ENCODE assay signal across 22 cellular contexts in the genomic region with DNA sequence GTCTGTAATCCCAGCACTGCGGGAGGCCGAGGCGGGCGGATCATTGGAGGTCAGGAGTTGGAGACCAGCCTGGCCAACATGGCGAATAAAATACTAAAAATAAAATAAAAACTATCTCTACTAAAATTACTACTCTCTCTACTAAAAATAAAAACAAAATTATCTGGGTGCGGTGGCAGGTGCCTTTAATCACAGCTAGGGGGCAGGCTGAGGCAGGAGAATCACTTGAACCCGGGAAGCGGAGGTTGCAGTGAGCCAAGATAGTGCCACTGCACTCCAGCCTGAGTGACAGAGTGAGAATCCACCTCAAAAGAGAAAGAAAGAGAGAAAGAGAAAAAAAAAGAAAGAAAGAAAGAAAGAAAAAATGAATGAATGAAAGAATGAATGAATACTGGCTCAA.
A peak's percentile ranks its signal among the peaks of the same experiment; 100 is the strongest.
DNase-seq lines count a peak whose midpoint lies in the region; ATAC-seq, FAIRE-seq and TF ChIP-seq lines count a peak whose summit lies in the region.
"Had no signal": no experiment of that assay in that cellular context is flagged by ENCODE, and none has a peak within 500 bp of the region (broad histone marks: within the 10 kb centered on the region; RNA-seq: fewer than 3 reads in every experiment).

No MANE protein-coding gene starts in this region.

- DNase-seq in PC-9 (no peak), H1 (ENCODE audit: low read depth in 1 of 2, low spot score in 2 of 2) (no peak), HEK293T (ENCODE audit: extremely low spot score) (no peak), GM12891 (ENCODE audit: insufficient read length, low spot score) (no peak), colonic mucosa (no peak)
- DNase-seq: activated CD4-positive, alpha-beta T cell treated with anti-CD3 and anti-CD28 coated beads for 4 hours; activated naive CD8-positive, alpha-beta T cell treated with anti-CD3 and anti-CD28 coated beads for 36 hours; AML-193; cortex of kidney; foreskin fibroblast; NCI-H1436; NCI-H2171; NCI-H526; SHP77; stimulated activated CD4-positive, alpha-beta T cell treated with anti-CD3 and anti-CD28 coated beads, Interleukin-2, amount 100 ng/mL, for 48 hours; stimulated activated naive CD8-positive, alpha-beta T cell treated with anti-CD3 and anti-CD28 coated beads, Interleukin-15, Interleukin-2, amounts not matched to agents 100 U/mL and 50 U/mL, for 24 hours; T-cell; tibial artery had no signal

- CTCF ChIA-PET in PC-9 (lab: Charles Lee): no interaction called here
- CTCF ChIA-PET in H1 (lab: Charles Lee; ENCODE audit: partially characterized antibody): interaction anchor here (0.6 to 4.5 kb wide), 13 partner anchors 9 to 704 kb away, joined by 3 to 42 read pairs (median 3); no protein-coding TSS in a partner anchor
- CTCF ChIA-PET in HEK293T (lab: Yijun Ruan, JAX): no interaction called here

- no peak overlapping the region for H3K18ac ChIP-seq in H1 (ENCODE audit: extremely low read depth, low read length)

- FAIRE-seq in H1 (lab: Jason Lieb, UNC): no peak
- FAIRE-seq in GM12891 (lab: Jason Lieb, UNC): no peak
- FAIRE-seq: TTC549 had no signal

- no peak overlapping the region for H2AFZ ChIP-seq in PC-9
- H2AFZ ChIP-seq in H1 (ENCODE audit: low read length): no peak overlapping the region

- BruUV-seq in PC-9 (replicated peaks; lab: Mats Ljungman, UMichigan): no TSS peak

- H2BK12ac ChIP-seq in H1 (ENCODE audit: low read depth, low read length): no peak overlapping the region

- no peaks in the 10 kb centered on the region for H3K79me1 ChIP-seq in H1 (ENCODE audit: low read depth, low read length)

- H2BK120ac ChIP-seq in H1 (replicated peaks; ENCODE audit: low read depth, low read length): no peak overlapping the region

- H3K36me3 ChIP-seq in PC-9 (ENCODE audit: low read depth): no peaks in the 10 kb centered on the region
- H3K36me3 ChIP-seq in H1 (ENCODE audit: control insufficient read depth in 2 of 4, insufficient read depth in 4 of 4, low read length in 3 of 4): no peaks in the 10 kb centered on the region; a peak in 1 of 8 replicates
- H3K36me3 ChIP-seq in colonic mucosa: no peaks in the 10 kb centered on the region
- H3K36me3 ChIP-seq: prostate gland, tibial artery had no signal

- intact Hi-C loops in PC-9 (cut with micrococcal nuclease; ENCODE audit: unreplicated experiment): no loop called here
- intact Hi-C loops in colonic mucosa (cut with DNase I): no loop called here

- ATAC-seq in GM21423 (IDR thresholded peaks at IDR 0.05; ENCODE audit: unreplicated experiment): no peak
- ATAC-seq: stimulated activated naive CD8-positive, alpha-beta T cell treated with anti-CD3 and anti-CD28 coated beads, Interleukin-15, Interleukin-2, amounts not matched to agents 100 U/mL and 50 U/mL, for 24 hours; T-cell had no signal

- peak; percentile 47 to 59 for TF ChIP-seq RAD21 in H1 (IDR thresholded peaks at IDR 0.05 in 1 of 2, conservative IDR thresholded peaks at IDR 0.05 in 1 of 2; ENCODE audit: low read depth in 2 of 2, low read length in 2 of 2)

- TF ChIP-seq EP300 in H1 (IDR thresholded peaks at IDR 0.05; ENCODE audit: borderline replicate concordance in 1 of 2, low read depth in 2 of 2, low read length in 2 of 2): no peak

- no peak overlapping the region for H3K14ac ChIP-seq in H1 (ENCODE audit: insufficient read length)

- H3K27ac ChIP-seq in PC-9: no peak overlapping the region
- no peak overlapping the region for H3K27ac ChIP-seq in H1 (ENCODE audit: low read depth, low read length)
- H3K27ac ChIP-seq in colonic mucosa: no peak overlapping the region
- H3K27ac ChIP-seq: prostate gland, tibial artery had no signal

- POLR2A ChIA-PET in PC-9 (lab: Charles Lee; ENCODE audit: unreplicated experiment) (no interaction called here), H1 (lab: Charles Lee; ENCODE audit: partially characterized antibody) (no interaction called here), HEK293T (lab: Yijun Ruan, JAX) (no interaction called here)

- no peak overlapping the region for H3K4ac ChIP-seq in H1 (replicated peaks; ENCODE audit: insufficient read length, low read depth, low read length)

- 0 out of 2 replicates have a peak, but pooled peaks have one; percentile 1 for TF ChIP-seq CTCF in GM12874 (IDR thresholded peaks at IDR 0.05; ENCODE audit: insufficient read depth, low read depth, low read length)
- peak; percentile 44; the same call in 1 of the 2 replicates for TF ChIP-seq CTCF in PC-9 (conservative IDR thresholded peaks at IDR 0.05)
- TF ChIP-seq CTCF in H1 (IDR thresholded peaks at IDR 0.05; ENCODE audit: control extremely low read depth in 1 of 3, insufficient read depth in 1 of 3, low read depth in 1 of 3, low read length in 3 of 3): peak in 2 of 3 experiments; percentile 30 to 40; a peak in 3 of 4 replicates
- no peak for TF ChIP-seq CTCF in colonic mucosa (IDR thresholded peaks at IDR 0.05)

- H4K20me1 ChIP-seq in PC-9 (ENCODE audit: insufficient read depth) (no peaks in the 10 kb centered on the region), H1 (replicated peaks in 1 of 2; ENCODE audit: control insufficient read depth in 1 of 2, insufficient read depth in 2 of 2, low read length in 2 of 2) (no peaks in the 10 kb centered on the region)

- H3K4me2 ChIP-seq in PC-9 (no peak overlapping the region), H1 (ENCODE audit: insufficient read depth in 1 of 2, low read depth in 2 of 2, low read length in 2 of 2) (no peak overlapping the region)

- no peak overlapping the region for H3K9ac ChIP-seq in H1 (replicated peaks in 1 of 4; ENCODE audit: extremely low read depth in 1 of 4, low read depth in 3 of 4, low read length in 3 of 4)
- no peak overlapping the region for H3K9ac ChIP-seq in colonic mucosa (ENCODE audit: low read depth in 2 of 2, low read length in 2 of 2)

- H4K91ac ChIP-seq in H1 (replicated peaks; ENCODE audit: insufficient read length, low read length): no peak overlapping the region

- TF ChIP-seq POLR2A in H1 (IDR thresholded peaks at IDR 0.05; ENCODE audit: control extremely low read depth in 1 of 2, low read depth in 2 of 2, low read length in 2 of 2): no peak
- no peak for TF ChIP-seq POLR2A in GM12891 (IDR thresholded peaks at IDR 0.05; ENCODE audit: low read depth, low read length)

- no peaks in the 10 kb centered on the region for H3K4me1 ChIP-seq in PC-9 (replicated peaks; ENCODE audit: insufficient read depth)
- H3K4me1 ChIP-seq in H1 (replicated peaks in 1 of 4; ENCODE audit: control insufficient read depth in 3 of 4, insufficient read depth in 4 of 4, low read length in 3 of 4): peaks cover 0 to 4% (median 2%) of the 10 kb centered on the region in 4 experiments; a peak in 3 of 7 replicates
- H3K4me1 ChIP-seq in colonic mucosa: no peaks in the 10 kb centered on the region
- H3K4me1 ChIP-seq: prostate gland, tibial artery had no signal

- no peak overlapping the region for H2BK5ac ChIP-seq in H1 (ENCODE audit: low read depth, low read length)

- H3K4me3 ChIP-seq in PC-9: no peak overlapping the region
- H3K4me3 ChIP-seq in H1 (ENCODE audit: extremely low read depth in 1 of 4, insufficient read depth in 2 of 4, low read depth in 3 of 4, low read length in 4 of 4): no peak overlapping the region
- H3K4me3 ChIP-seq in colonic mucosa: no peak overlapping the region
- H3K4me3 ChIP-seq: prostate gland, tibial artery had no signal

- no peaks in the 10 kb centered on the region for H3K9me2 ChIP-seq in PC-9 (ENCODE audit: insufficient read depth)

- no peak overlapping the region for H2AK5ac ChIP-seq in H1 (ENCODE audit: low read depth, low read length)

- H3K79me2 ChIP-seq in PC-9 (ENCODE audit: low read depth) (no peaks in the 10 kb centered on the region), H1 (ENCODE audit: control insufficient read depth in 1 of 2, insufficient read depth in 2 of 2, low read length in 2 of 2) (no peaks in the 10 kb centered on the region)

- WGBS in H1 (ENCODE audit: extremely low coverage in 1 of 2, insufficient coverage in 1 of 2, insufficient read length in 1 of 2, insufficient replicate concordance in 2 of 2, low coverage in 1 of 2, low lambda C conversion rate in 2 of 2, missing lambda C conversion rate in 1 of 2), 2 experiments: 87% methylated on average over 8 of the region's 8 CpGs; no CpG with 5 or more reads in 1 of the 2 experiments

- no peak overlapping the region for H3K56ac ChIP-seq in H1 (replicated peaks; ENCODE audit: insufficient read length, low read depth, low read length)

- H3K23ac ChIP-seq in H1 (ENCODE audit: insufficient read length): no peak overlapping the region

- H3K9me3 ChIP-seq in PC-9 (ENCODE audit: insufficient read depth, low read depth) (no peaks in the 10 kb centered on the region), H1 (ENCODE audit: insufficient read depth in 2 of 2, low read depth in 1 of 2, low read length in 1 of 2) (no peaks in the 10 kb centered on the region), colonic mucosa (no peaks in the 10 kb centered on the region)
- H3K9me3 ChIP-seq: prostate gland, tibial artery had no signal

- H3F3A ChIP-seq in PC-9 (ENCODE audit: insufficient read depth, low read depth): no peaks in the 10 kb centered on the region

- H3K27me3 ChIP-seq in PC-9 (ENCODE audit: insufficient read depth, low read depth): peaks cover 15% of the 10 kb centered on the region
- H3K27me3 ChIP-seq in H1 (replicated peaks in 1 of 4; ENCODE audit: control insufficient read depth in 3 of 4, extremely low read depth in 1 of 4, insufficient read depth in 3 of 4, low read length in 3 of 4): no peaks in the 10 kb centered on the region
- H3K27me3 ChIP-seq in colonic mucosa: no peaks in the 10 kb centered on the region
- H3K27me3 ChIP-seq: tibial artery had no signal

- no peak overlapping the region for H4K8ac ChIP-seq in H1 (ENCODE audit: extremely low read depth, insufficient read depth, low read length)

- H2BK20ac ChIP-seq in H1 (ENCODE audit: low read length): no peak overlapping the region

- no peaks in the 10 kb centered on the region; the same call in 1 of the 2 replicates for H3K23me2 ChIP-seq in H1 (ENCODE audit: low read depth, low read length)

- no peak overlapping the region for H2BK15ac ChIP-seq in H1 (ENCODE audit: low read length)

- no peak overlapping the region for H4K5ac ChIP-seq in H1 (ENCODE audit: insufficient read length, low read depth, low read length)

TF ChIP-seq in H1, 55 proteins besides CTCF, POLR2A, EP300 and RAD21 (continues in another document):
- TF ChIP-seq, protein P1, sequence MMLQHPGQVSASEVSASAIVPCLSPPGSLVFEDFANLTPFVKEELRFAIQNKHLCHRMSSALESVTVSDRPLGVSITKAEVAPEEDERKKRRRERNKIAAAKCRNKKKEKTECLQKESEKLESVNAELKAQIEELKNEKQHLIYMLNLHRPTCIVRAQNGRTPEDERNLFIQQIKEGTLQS (IDR thresholded peaks at IDR 0.05; ENCODE audit: insufficient read depth, low read depth, low read length): no peak

TF ChIP-seq in HEK293T, 16 proteins besides CTCF, POLR2A, EP300 and RAD21 (continues in another document):
- TF ChIP-seq HDGF (IDR thresholded peaks at IDR 0.05; ENCODE audit: borderline replicate concordance) (no peak), SUZ12 (IDR thresholded peaks at IDR 0.05) (no peak), ELF4 (IDR thresholded peaks at IDR 0.05) (no peak), ZNF384 (IDR thresholded peaks at IDR 0.05) (no peak)

TF ChIP-seq in GM12891, 5 proteins besides CTCF, POLR2A, EP300 and RAD21:
- no peak for TF ChIP-seq POU2F2 (IDR thresholded peaks at IDR 0.05; ENCODE audit: low read depth, low read length)
